Comparison of ENCODE assay signal across 22 cellular contexts in the genomic region with DNA sequence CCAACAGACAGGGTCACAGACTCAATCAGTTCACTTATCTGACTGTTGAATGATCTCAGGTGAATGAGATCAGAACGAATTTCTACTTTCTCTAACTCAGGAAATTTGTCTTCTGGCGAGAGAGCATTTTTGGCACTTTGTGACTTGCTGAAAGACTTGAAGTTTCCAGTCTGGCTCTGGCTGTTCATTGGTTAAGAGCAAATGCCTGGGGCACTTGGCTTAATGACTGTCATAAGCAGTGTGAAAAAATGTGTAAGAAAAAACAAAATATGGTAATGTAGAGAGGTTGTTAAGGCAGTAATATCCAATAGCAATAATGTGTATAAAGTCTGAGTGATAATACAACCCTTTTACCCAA.
DNase-seq lines count a peak whose midpoint lies in the region; ATAC-seq and TF ChIP-seq lines count a peak whose summit lies in the region.
"Had no signal": no experiment of that assay in that cellular context is flagged by ENCODE, and none has a peak within 500 bp of the region (broad histone marks: within the 10 kb centered on the region; RNA-seq: fewer than 3 reads in every experiment).

No MANE protein-coding gene starts in this region.

- no peak overlapping the region for H3K9ac ChIP-seq in fibroblast of lung (ENCODE audit: insufficient read depth, low read length)
- no peak overlapping the region for H3K9ac ChIP-seq in subcutaneous abdominal adipose tissue (ENCODE audit: low read length in 5 of 5)

- no peak overlapping the region for H3K4me3 Mint-ChIP-seq in activated naive CD8-positive, alpha-beta T cell treated with anti-CD3 and anti-CD28 coated beads for 36 hours
- H3K4me3 Mint-ChIP-seq in activated naive CD8-positive, alpha-beta T cell treated with anti-CD3 and anti-CD28 coated beads, Interleukin-2, amount 50 U/mL, for 24 hours, result no peak overlapping the region
- H3K4me3 Mint-ChIP-seq: activated naive CD4-positive, alpha-beta T cell treated with anti-CD3 and anti-CD28 coated beads, Interleukin-2, amount 10 ng/mL, durations not matched to agents 7 days and 5 days; central memory CD8-positive, alpha-beta T cell; neural crest cell; stimulated activated naive CD8-positive, alpha-beta T cell treated with anti-CD3 and anti-CD28 coated beads, Interleukin-15, Interleukin-2, amounts not matched to agents 100 ng/mL and 50 ng/mL, for 24 hours had no signal

- no peaks in the 10 kb centered on the region for H4K20me1 ChIP-seq in fibroblast of lung (ENCODE audit: control insufficient read depth, extremely low read depth, insufficient read depth, low read length)

- peak overlapping the region; percentile 77 for H3K27ac Mint-ChIP-seq in activated naive CD8-positive, alpha-beta T cell treated with anti-CD3 and anti-CD28 coated beads for 36 hours
- no peak overlapping the region for H3K27ac Mint-ChIP-seq in activated naive CD8-positive, alpha-beta T cell treated with anti-CD3 and anti-CD28 coated beads, Interleukin-2, amount 50 U/mL, for 24 hours
- H3K27ac Mint-ChIP-seq: activated naive CD4-positive, alpha-beta T cell treated with anti-CD3 and anti-CD28 coated beads, Interleukin-2, amount 10 ng/mL, durations not matched to agents 7 days and 5 days; stimulated activated naive CD8-positive, alpha-beta T cell treated with anti-CD3 and anti-CD28 coated beads, Interleukin-15, Interleukin-2, amounts not matched to agents 100 ng/mL and 50 ng/mL, for 24 hours had no signal

- no peak for TF ChIP-seq CTCF in fibroblast of lung (conservative IDR thresholded peaks at IDR 0.05 in 1 of 2, IDR thresholded peaks at IDR 0.05 in 1 of 2; ENCODE audit: low read depth in 1 of 2, low read length in 2 of 2)

- no peaks in the 10 kb centered on the region for H3K27me3 Mint-ChIP-seq in activated naive CD8-positive, alpha-beta T cell treated with anti-CD3 and anti-CD28 coated beads for 36 hours
- H3K27me3 Mint-ChIP-seq in activated naive CD8-positive, alpha-beta T cell treated with anti-CD3 and anti-CD28 coated beads, Interleukin-2, amount 50 U/mL, for 24 hours, result no peaks in the 10 kb centered on the region
- H3K27me3 Mint-ChIP-seq: activated naive CD4-positive, alpha-beta T cell treated with anti-CD3 and anti-CD28 coated beads, Interleukin-2, amount 10 ng/mL, durations not matched to agents 7 days and 5 days; central memory CD8-positive, alpha-beta T cell; stimulated activated naive CD8-positive, alpha-beta T cell treated with anti-CD3 and anti-CD28 coated beads, Interleukin-15, Interleukin-2, amounts not matched to agents 100 ng/mL and 50 ng/mL, for 24 hours had no signal

- H3K9me3 ChIP-seq in fibroblast of lung (ENCODE audit: control insufficient read depth, insufficient read depth, low read depth, low read length), result no peaks in the 10 kb centered on the region
- peaks cover 12% of the 10 kb centered on the region for H3K9me3 ChIP-seq in mesodermal cell (ENCODE audit: control insufficient read depth, low read length)
- peaks cover 0 to 4% (median 0%) of the 10 kb centered on the region in 5 donors for H3K9me3 ChIP-seq in subcutaneous abdominal adipose tissue (ENCODE audit: control insufficient read depth in 5 of 5, low read length in 5 of 5)
- H3K9me3 ChIP-seq: tibial artery had no signal

- H3K4me1 ChIP-seq in fibroblast of lung (ENCODE audit: control insufficient read depth, extremely low read depth, insufficient read depth, low read length) (peaks cover 22% of the 10 kb centered on the region), mesodermal cell (ENCODE audit: control insufficient read depth, insufficient read depth, low read length, poor library complexity, severe bottlenecking) (peaks cover 36% of the 10 kb centered on the region), subcutaneous abdominal adipose tissue (ENCODE audit: control insufficient read depth in 5 of 5, insufficient read depth in 5 of 5, low read length in 5 of 5) (peaks cover 0 to 38% (median 31%) of the 10 kb centered on the region in 5 donors)

- H3K27ac ChIP-seq in fibroblast of lung (ENCODE audit: insufficient read depth, low read length), result peak overlapping the region; percentile 34
- H3K27ac ChIP-seq in mesodermal cell (ENCODE audit: low read depth, low read length, severe bottlenecking), result peak overlapping the region; percentile 71
- H3K27ac ChIP-seq in subcutaneous abdominal adipose tissue (ENCODE audit: low read depth, low read length), result peak overlapping the region; percentile 54
- H3K27ac ChIP-seq: tibial artery had no signal

- no peaks in the 10 kb centered on the region for H3K27me3 ChIP-seq in fibroblast of lung (ENCODE audit: control insufficient read depth, insufficient read depth, low read length)
- H3K27me3 ChIP-seq in subcutaneous abdominal adipose tissue (ENCODE audit: control insufficient read depth in 5 of 5, insufficient read depth in 4 of 5, low read length in 5 of 5), result no peaks in the 10 kb centered on the region
- H3K27me3 ChIP-seq: tibial artery had no signal

- no peak for ATAC-seq in activated naive CD8-positive, alpha-beta T cell treated with anti-CD3 and anti-CD28 coated beads, Interleukin-2, amount 50 U/mL, for 24 hours
- ATAC-seq: Panc1 had no signal

- H3K4me2 ChIP-seq in fibroblast of lung (ENCODE audit: extremely low read depth, insufficient read depth, low read length), result no peak overlapping the region

- no peak for DNase-seq in activated naive CD8-positive, alpha-beta T cell treated with anti-CD3 and anti-CD28 coated beads for 36 hours
- no peak for DNase-seq in activated naive CD8-positive, alpha-beta T cell treated with anti-CD3 and anti-CD28 coated beads, Interleukin-2, amount 50 U/mL, for 24 hours
- DNase-seq in fibroblast of lung (ENCODE audit: low read depth in 2 of 2) (no peak), C1 segment of cervical spinal cord (lab: John Stamatoyannopoulos, UW) (no peak), OCI-M2 (lab: John Stamatoyannopoulos, UW; ENCODE audit: unreplicated experiment) (no peak)
- no peak for DNase-seq in activated CD4-positive, alpha-beta T cell treated with anti-CD3 and anti-CD28 coated beads, Interleukin-2, amount 50 U/mL, for 4 hours
- DNase-seq: 8988T; activated CD4-positive, CD25-positive, alpha-beta regulatory T cell; activated naive CD4-positive, alpha-beta T cell treated with anti-CD3 and anti-CD28 coated beads, Interleukin-2, amount 10 ng/mL, durations not matched to agents 7 days and 5 days; glutamatergic neuron; mammary epithelial cell; NCI-H1092; NCI-H187 treated with DMSO at 0.1 percent for 48 hours; NCI-H526; T-helper 1 cell; tibial artery had no signal

- H3K4me1 Mint-ChIP-seq in activated naive CD8-positive, alpha-beta T cell treated with anti-CD3 and anti-CD28 coated beads for 36 hours, result peaks cover 3% of the 10 kb centered on the region
- H3K4me1 Mint-ChIP-seq in activated naive CD8-positive, alpha-beta T cell treated with anti-CD3 and anti-CD28 coated beads, Interleukin-2, amount 50 U/mL, for 24 hours, result peaks cover 7% of the 10 kb centered on the region
- H3K4me1 Mint-ChIP-seq: activated naive CD4-positive, alpha-beta T cell treated with anti-CD3 and anti-CD28 coated beads, Interleukin-2, amount 10 ng/mL, durations not matched to agents 7 days and 5 days; central memory CD8-positive, alpha-beta T cell had no signal

- H3K79me2 ChIP-seq in fibroblast of lung (ENCODE audit: control insufficient read depth, insufficient read depth, low read length), result no peaks in the 10 kb centered on the region

- H3K36me3 Mint-ChIP-seq in activated naive CD8-positive, alpha-beta T cell treated with anti-CD3 and anti-CD28 coated beads for 36 hours, result peaks cover 7% of the 10 kb centered on the region
- H3K36me3 Mint-ChIP-seq in activated naive CD8-positive, alpha-beta T cell treated with anti-CD3 and anti-CD28 coated beads, Interleukin-2, amount 50 U/mL, for 24 hours (ENCODE audit: low read depth), result peaks cover 3% of the 10 kb centered on the region
- H3K36me3 Mint-ChIP-seq: activated naive CD4-positive, alpha-beta T cell treated with anti-CD3 and anti-CD28 coated beads, Interleukin-2, amount 10 ng/mL, durations not matched to agents 7 days and 5 days had no signal

- H3K9me3 Mint-ChIP-seq in activated naive CD8-positive, alpha-beta T cell treated with anti-CD3 and anti-CD28 coated beads for 36 hours, result no peaks in the 10 kb centered on the region
- no peaks in the 10 kb centered on the region for H3K9me3 Mint-ChIP-seq in activated naive CD8-positive, alpha-beta T cell treated with anti-CD3 and anti-CD28 coated beads, Interleukin-2, amount 50 U/mL, for 24 hours
- H3K9me3 Mint-ChIP-seq: activated naive CD4-positive, alpha-beta T cell treated with anti-CD3 and anti-CD28 coated beads, Interleukin-2, amount 10 ng/mL, durations not matched to agents 7 days and 5 days; central memory CD8-positive, alpha-beta T cell; stimulated activated naive CD8-positive, alpha-beta T cell treated with anti-CD3 and anti-CD28 coated beads, Interleukin-15, Interleukin-2, amounts not matched to agents 100 ng/mL and 50 ng/mL, for 24 hours had no signal

- no peak overlapping the region for H2AFZ ChIP-seq in fibroblast of lung (ENCODE audit: low read length)

- H3K36me3 ChIP-seq in fibroblast of lung (ENCODE audit: control insufficient read depth, insufficient read depth, low read length) (no peaks in the 10 kb centered on the region), mesodermal cell (ENCODE audit: control insufficient read depth, insufficient read depth, low read length) (no peaks in the 10 kb centered on the region), subcutaneous abdominal adipose tissue (ENCODE audit: control insufficient read depth in 5 of 5, insufficient read depth in 5 of 5, low read length in 5 of 5) (no peaks in the 10 kb centered on the region)
- H3K36me3 ChIP-seq: tibial artery had no signal

- H3K4me3 ChIP-seq in fibroblast of lung (replicated peaks in 1 of 4; ENCODE audit: control extremely low read depth in 1 of 4, insufficient read depth in 1 of 4, low read depth in 3 of 4, low read length in 4 of 4), result no peak overlapping the region
- H3K4me3 ChIP-seq in mesodermal cell (ENCODE audit: extremely low read depth, insufficient read depth, low read length, poor library complexity, severe bottlenecking), result no peak overlapping the region
- peak overlapping the region in 1 of 5 donors; percentile 10 for H3K4me3 ChIP-seq in subcutaneous abdominal adipose tissue (ENCODE audit: low read depth in 1 of 5, low read length in 5 of 5)
- H3K4me3 ChIP-seq: tibial artery had no signal

- WGBS in mesodermal cell (ENCODE audit: insufficient coverage in 2 of 2), 2 experiments, result 94 to 100% methylated on average over 1 to 2 of the region's 2 CpGs
